8 cellular contexts compared by ENCODE assay signal in genomic region chr22:23215294-23216204, GRCh38. TPM values are rescaled to one million over a fixed set of nuclear protein-coding genes. Genes with fewer than 3 reads are reported as not detected.
DNase-seq lines count a peak whose midpoint lies in the region; ATAC-seq and TF ChIP-seq lines count a peak whose summit lies in the region.

No MANE protein-coding gene starts in this region.

- peak overlapping the region; percentile 99 for H3K27ac Mint-ChIP-seq in activated naive CD8-positive, alpha-beta T cell treated with anti-CD3 and anti-CD28 coated beads, Interleukin-2, amount 50 U/mL, for 24 hours

- H3K4me2 ChIP-seq in IMR-90 (ENCODE audit: low read depth, low read length) = peak overlapping the region; percentile 61

- POLR2A ChIA-PET in AG04450 (lab: Yijun Ruan, JAX) (interaction anchor here (0.5 kb wide), 1 partner anchor 23 kb away, joined by 3 read pairs; no protein-coding TSS in a partner anchor), IMR-90 (lab: Charles Lee; ENCODE audit: unreplicated experiment) (no interaction called here)

- peak overlapping the region; percentile 87 for H2BK5ac ChIP-seq in IMR-90 (ENCODE audit: low read depth, low read length, poor library complexity, severe bottlenecking)

- H3K4ac ChIP-seq in IMR-90 (ENCODE audit: low read depth, low read length) = peak overlapping the region; percentile 94

- no peak overlapping the region for H3K4me3 ChIP-seq in AG04450 (ENCODE audit: low read depth, low read length)
- H3K4me3 ChIP-seq in IMR-90 (ENCODE audit: insufficient read depth, low read depth, low read length) = no peak overlapping the region
- H3K4me3 ChIP-seq in left lung = no peak overlapping the region

- peak overlapping the region; percentile 91 for H2BK120ac ChIP-seq in IMR-90 (ENCODE audit: low read depth, low read length)

- no peaks in the 10 kb centered on the region; the same call in 1 of the 2 replicates for H3K9me3 ChIP-seq in AG04450 (ENCODE audit: control insufficient read depth, insufficient read depth, low read length)
- H3K9me3 ChIP-seq in IMR-90 (ENCODE audit: control insufficient read depth, insufficient read depth, low read length) = no peaks in the 10 kb centered on the region
- no peaks in the 10 kb centered on the region for H3K9me3 ChIP-seq in left lung

- TF ChIP-seq CTCF in AG04450 (IDR thresholded peaks at IDR 0.05; ENCODE audit: low read depth, low read length) = no peak
- no peak for TF ChIP-seq CTCF in IMR-90 (conservative IDR thresholded peaks at IDR 0.05; ENCODE audit: low read depth, low read length)
- TF ChIP-seq CTCF in left lung (IDR thresholded peaks at IDR 0.05) = no peak

- peak overlapping the region; percentile 91 for H3K14ac ChIP-seq in IMR-90 (replicated peaks; ENCODE audit: low read depth, low read length)

- peaks cover 44% of the 10 kb centered on the region for H4K20me1 ChIP-seq in IMR-90 (ENCODE audit: insufficient read depth, low read length)

- H3K9me3 Mint-ChIP-seq in activated naive CD8-positive, alpha-beta T cell treated with anti-CD3 and anti-CD28 coated beads, Interleukin-2, amount 50 U/mL, for 24 hours = no peaks in the 10 kb centered on the region

- H4K91ac ChIP-seq in IMR-90 (ENCODE audit: insufficient read depth, low read depth, low read length) = peak overlapping the region; percentile 88

- H4K8ac ChIP-seq in IMR-90 (ENCODE audit: low read depth in 2 of 2, low read length in 2 of 2) = peak overlapping the region; percentile 17 to 85; a peak in 3 of 4 replicates

- H3K27me3 Mint-ChIP-seq in activated naive CD8-positive, alpha-beta T cell treated with anti-CD3 and anti-CD28 coated beads, Interleukin-2, amount 50 U/mL, for 24 hours = no peaks in the 10 kb centered on the region

- H3K36me3 ChIP-seq in IMR-90 (ENCODE audit: control insufficient read depth, insufficient read depth, low read length) = no peaks in the 10 kb centered on the region
- no peaks in the 10 kb centered on the region for H3K36me3 ChIP-seq in left lung

- dilution Hi-C loops in IMR-90 (cut with HindIII; ENCODE audit: low sequenced_read_pairs, unreplicated experiment) = no loop called here

- H3K27me3 ChIP-seq in AG04450 (ENCODE audit: control insufficient read depth, insufficient read depth, low read length) = no peaks in the 10 kb centered on the region
- H3K27me3 ChIP-seq in IMR-90 (ENCODE audit: control insufficient read depth, insufficient read depth, low read length) = no peaks in the 10 kb centered on the region
- H3K27me3 ChIP-seq in left lung = no peaks in the 10 kb centered on the region

- H4K5ac ChIP-seq in IMR-90 (ENCODE audit: low read depth, low read length) = peak overlapping the region; percentile 66

- peak overlapping the region; percentile 93 for H2BK20ac ChIP-seq in IMR-90 (ENCODE audit: low read depth, low read length)

- H3K56ac ChIP-seq in IMR-90 (ENCODE audit: extremely low read depth, insufficient read depth, low read length) = peak overlapping the region; percentile 48; the same call in 1 of the 2 replicates

- peak overlapping the region; percentile 71 for H3K4me3 Mint-ChIP-seq in activated naive CD8-positive, alpha-beta T cell treated with anti-CD3 and anti-CD28 coated beads, Interleukin-2, amount 50 U/mL, for 24 hours

- in situ Hi-C loops in IMR-90 (cut with MboI; ENCODE audit: low sequenced_read_pairs) = no loop called here

- peak overlapping the region; percentile 53 for H3K18ac ChIP-seq in IMR-90 (ENCODE audit: low read depth, low read length)

- TF ChIP-seq POLR2A in IMR-90 (IDR thresholded peaks at IDR 0.05; ENCODE audit: low read depth, low read length) = no peak

- no peak overlapping the region for H3K9ac ChIP-seq in IMR-90 (ENCODE audit: low read depth, low read length)

- no TSS peak for BruUV-seq in IMR-90 (replicated peaks; lab: Mats Ljungman, UMichigan)

- peaks cover 48 to 85% of the 10 kb centered on the region in 2 experiments for H3K79me1 ChIP-seq in IMR-90 (ENCODE audit: low read depth in 1 of 2, low read length in 2 of 2)

- peak overlapping the region; percentile 96 for H2AK5ac ChIP-seq in IMR-90 (ENCODE audit: low read depth, low read length)

- peak overlapping the region; percentile 88 for H3K23ac ChIP-seq in IMR-90 (ENCODE audit: low read depth, low read length)

- H2AFZ ChIP-seq in IMR-90 (replicated peaks; ENCODE audit: low read length, poor library complexity) = peak overlapping the region; percentile 61

- CTCF ChIA-PET in AG04450 (lab: Charles Lee) (interaction anchor here (1.6 kb wide), 1 partner anchor 66 kb away, joined by 6 read pairs; no protein-coding TSS in a partner anchor), IMR-90 (lab: Yijun Ruan, JAX) (interaction anchor here (0.6 kb wide), 1 partner anchor 32 kb away, joined by 4 read pairs; no protein-coding TSS in a partner anchor)

- intact Hi-C loops in IMR-90 (cut with micrococcal nuclease) = loop anchor here (5.0 kb wide), 1 partner anchor 33 kb away; the partner anchor contains the start of gene BCR
- intact Hi-C loops in left lung (cut with DNase I) = loop anchor here in 1 of 2 donors (5.0 kb wide), 1 partner anchor 33 kb away; the partner anchor contains the start of gene BCR

- peaks cover 41% of the 10 kb centered on the region for H3K4me1 ChIP-seq in IMR-90 (ENCODE audit: control insufficient read depth, insufficient read depth, low read length)
- H3K4me1 ChIP-seq in left lung = peaks cover 50 to 75% of the 10 kb centered on the region in 2 donors

- peaks cover 59% of the 10 kb centered on the region for H3K9me1 ChIP-seq in IMR-90 (ENCODE audit: insufficient read depth, low read length)

- peaks cover 85% of the 10 kb centered on the region for H3K4me1 Mint-ChIP-seq in activated naive CD8-positive, alpha-beta T cell treated with anti-CD3 and anti-CD28 coated beads, Interleukin-2, amount 50 U/mL, for 24 hours

- peak; percentile 50 for ATAC-seq in IMR-90 (ENCODE audit: low read depth)
- no peak for ATAC-seq in activated naive CD8-positive, alpha-beta T cell treated with anti-CD3 and anti-CD28 coated beads, Interleukin-2, amount 50 U/mL, for 24 hours
- ATAC-seq in left lung = peak; percentile 14
- ATAC-seq in HG03439 (IDR thresholded peaks at IDR 0.05; ENCODE audit: unreplicated experiment) = no peak
- ATAC-seq in HG03097 (IDR thresholded peaks at IDR 0.05; ENCODE audit: low FRiP score, unreplicated experiment) = no peak

- peaks cover 2% of the 10 kb centered on the region for H3K36me3 Mint-ChIP-seq in activated naive CD8-positive, alpha-beta T cell treated with anti-CD3 and anti-CD28 coated beads, Interleukin-2, amount 50 U/mL, for 24 hours (ENCODE audit: low read depth)

- peak overlapping the region; percentile 81 for H2AK9ac ChIP-seq in IMR-90 (replicated peaks; ENCODE audit: low read depth, low read length, poor library complexity)

- no peak for TF ChIP-seq RAD21 in IMR-90 (IDR thresholded peaks at IDR 0.05; ENCODE audit: low read length)

- H2BK15ac ChIP-seq in IMR-90 (ENCODE audit: low read depth, low read length) = peak overlapping the region; percentile 96

- WGBS in IMR-90 (ENCODE audit: extremely low coverage in 2 of 2, insufficient read length in 1 of 2), 2 experiments = 81% methylated on average over 7 of the region's 12 CpGs; no CpG with 5 or more reads in 1 of the 2 experiments

- DNase-seq in AG04450 (ENCODE audit: low read depth, low spot score) (no peak), IMR-90 (peak; percentile 64), left lung (no peak), NCI-H1417 treated with DMSO at 0.1 percent for 48 hours (lab: John Stamatoyannopoulos, UW) (no peak), activated gamma-delta T cell (lab: John Stamatoyannopoulos, UW) (no peak)
- no peak for DNase-seq in activated naive CD8-positive, alpha-beta T cell treated with anti-CD3 and anti-CD28 coated beads, Interleukin-2, amount 50 U/mL, for 24 hours

- H3K27ac ChIP-seq in AG04450 (ENCODE audit: low read depth, low read length) (peak overlapping the region; percentile 57), IMR-90 (ENCODE audit: insufficient read depth, low read length) (peak overlapping the region; percentile 85), left lung (peak overlapping the region; percentile 67 to 83)

TF ChIP-seq in IMR-90, 13 proteins besides CTCF, POLR2A, EP300 and RAD21 (continues in another document):
- no peak for TF ChIP-seq SMC3 (IDR thresholded peaks at IDR 0.05; ENCODE audit: low read depth, low read length)
- TF ChIP-seq MAZ (IDR thresholded peaks at IDR 0.05; ENCODE audit: borderline replicate concordance, low read depth, low read length) = no peak
- no peak for TF ChIP-seq RFX5 (IDR thresholded peaks at IDR 0.05; ENCODE audit: low read depth, low read length)
- TF ChIP-seq NFE2L2 (IDR thresholded peaks at IDR 0.05; ENCODE audit: low read depth, low read length) = no peak
- no peak for TF ChIP-seq MAFK (IDR thresholded peaks at IDR 0.05; ENCODE audit: low read depth, low read length)
- no peak for TF ChIP-seq USF2 (IDR thresholded peaks at IDR 0.05; ENCODE audit: low read depth, low read length)
- no peak for TF ChIP-seq MXI1 (IDR thresholded peaks at IDR 0.05; ENCODE audit: borderline replicate concordance, low read depth, low read length)
- TF ChIP-seq CHD1 (IDR thresholded peaks at IDR 0.05; ENCODE audit: low read depth, low read length) = no peak
- no peak for TF ChIP-seq BHLHE40 (IDR thresholded peaks at IDR 0.05; ENCODE audit: low read depth, low read length)
- TF ChIP-seq RCOR1 (IDR thresholded peaks at IDR 0.05; ENCODE audit: insufficient replicate concordance, low read length) = no peak

RNA-seq across cellular contexts. Expression of gene BCR, which starts 35.2 kb away (rescaled TPM):
- polyA plus RNA-seq in AG04450 (2011; rRNA removed) = 21.4 and 30.8 TPM in 2 replicates
- 65.2 and 111 TPM in 2 replicates for polyA minus RNA-seq in AG04450 (2011; rRNA and poly(A)+ RNA removed)
- 28.9 and 30.8 TPM in 2 replicates for total RNA-seq in IMR-90 (2012; rRNA removed)
- 43.0 and 44.6 TPM in 2 replicates for polyA plus RNA-seq in IMR-90 (2012; rRNA removed)
- polyA plus RNA-seq in IMR-90 (2012; cell fraction: cytosol; rRNA removed) = 30.9 and 40.0 TPM in 2 replicates
- polyA plus RNA-seq in IMR-90 (2012; cell fraction: nucleus; rRNA removed; ENCODE audit: low replicate concordance) = 36.1 and 42.1 TPM in 2 replicates
- 10 to 100 TPM; 66.1 to 70.4 TPM for total RNA-seq in left lung

Comparison
In these comparisons a context has a peak if more than half of its experiments do, and no peak if none do; other contexts are left out.
1. ATAC-seq: peak in IMR-90 (single experiment) and left lung (single experiment); none in activated naive CD8-positive, alpha-beta T cell treated with anti-CD3 and anti-CD28 coated beads, Interleukin-2, amount 50 U/mL, for 24 hours (single experiment), HG03439 (single experiment) and HG03097 (single experiment).
2. Peak in every context shown above with its lines, with median percentiles within 50 percentile points of each other: H3K27ac ChIP-seq.